9 cellular contexts compared by ENCODE assay signal in the genomic region with DNA sequence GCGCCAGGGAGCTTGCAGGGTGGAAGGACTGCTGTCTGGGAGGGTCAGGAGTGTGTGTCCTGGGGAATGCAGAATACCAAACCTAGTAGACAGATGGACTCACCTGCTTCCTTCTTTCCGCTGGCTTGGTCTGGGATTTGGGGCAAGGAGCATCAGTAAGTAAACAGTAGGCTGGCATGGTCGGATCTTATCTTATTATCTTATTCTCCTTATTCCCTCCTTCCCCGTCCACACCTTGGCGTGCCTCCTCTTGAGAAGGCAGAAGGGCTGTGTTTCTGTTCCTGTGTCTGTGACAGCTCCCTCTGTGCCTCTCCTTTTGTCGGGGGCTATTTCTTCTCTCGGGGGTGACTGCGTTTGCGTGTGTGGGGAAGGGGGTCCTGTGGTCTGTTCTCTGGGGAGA. TPM values are rescaled to one million over a fixed set of nuclear protein-coding genes. Genes with fewer than 3 reads are reported as not detected.
DNase-seq lines count a peak whose midpoint lies in the region; ATAC-seq and TF ChIP-seq lines count a peak whose summit lies in the region.
"Had no signal": no experiment of that assay in that cellular context is flagged by ENCODE, and none has a peak within 500 bp of the region (broad histone marks: within the 10 kb centered on the region; RNA-seq: fewer than 3 reads in every experiment).

No MANE protein-coding gene starts in this region.

- peak overlapping the region; percentile 10; the same call in 1 of the 2 replicates for H3K4me2 ChIP-seq in DND-41 (ENCODE audit: insufficient read depth, low read length)

- H3K79me2 ChIP-seq in DND-41 (ENCODE audit: insufficient read depth, low read length) = no peaks in the 10 kb centered on the region

- H3K27me3 ChIP-seq in DND-41 (ENCODE audit: insufficient read depth, low read length, poor library complexity) = peaks cover 18% of the 10 kb centered on the region

- no peaks in the 10 kb centered on the region for H3K36me3 ChIP-seq in DND-41 (ENCODE audit: insufficient read depth, low read length)

- no peaks in the 10 kb centered on the region for H3K9me3 ChIP-seq in DND-41 (ENCODE audit: insufficient read depth, low read length, severe bottlenecking)

- H3K4me1 Mint-ChIP-seq in osteocyte (ENCODE audit: unreplicated experiment) = peaks cover 52% of the 10 kb centered on the region

- ATAC-seq in DND-41 (ENCODE audit: insufficient read depth, low read depth) = no peak
- no peak for ATAC-seq in HG03280 (IDR thresholded peaks at IDR 0.05; ENCODE audit: unreplicated experiment)

- H3K4me3 ChIP-seq in DND-41 (ENCODE audit: low read depth in 1 of 2, low read length in 2 of 2) (no peak overlapping the region), epithelial cell of proximal tubule (ENCODE audit: low read depth, low read length) (peak overlapping the region; percentile 0)

- H3K36me3 Mint-ChIP-seq in osteocyte (ENCODE audit: unreplicated experiment) = no peaks in the 10 kb centered on the region

- H3K9ac ChIP-seq in DND-41 (ENCODE audit: low read depth, low read length) = no peak overlapping the region

- DNase-seq in DND-41 (no peak), NCI-H69 (lab: John Stamatoyannopoulos, UW) (peak; percentile 37), epithelial cell of proximal tubule (ENCODE audit: low read depth) (no peak), osteocyte (ENCODE audit: extremely low spot score, unreplicated experiment) (peak; percentile 53), NCI-H510A (lab: John Stamatoyannopoulos, UW) (no peak), COR-L47 (lab: John Stamatoyannopoulos, UW) (no peak), NK-92 (lab: John Stamatoyannopoulos, UW; ENCODE audit: unreplicated experiment) (no peak)
- DNase-seq: NCI-H187 treated with DMSO at 0.1 percent for 48 hours had no signal

- H3K4me3 Mint-ChIP-seq in osteocyte (ENCODE audit: unreplicated experiment) = peak overlapping the region; percentile 44

- no peaks in the 10 kb centered on the region for H3K9me3 Mint-ChIP-seq in osteocyte (ENCODE audit: unreplicated experiment)

- peak overlapping the region; percentile 97 for H3K27ac Mint-ChIP-seq in osteocyte (ENCODE audit: unreplicated experiment)

- peaks cover 3% of the 10 kb centered on the region; the same call in 1 of the 2 replicates for H3K4me1 ChIP-seq in DND-41 (ENCODE audit: insufficient read depth, low read length)

- H3K27ac ChIP-seq in DND-41 (ENCODE audit: low read length) = no peak overlapping the region

- H4K20me1 ChIP-seq in DND-41 (ENCODE audit: insufficient read depth, low read length) = no peaks in the 10 kb centered on the region; the same call in 1 of the 2 replicates

- TF ChIP-seq CTCF in DND-41 (IDR thresholded peaks at IDR 0.05; ENCODE audit: borderline replicate concordance, extremely low read depth, low read length, poor library complexity, severe bottlenecking) (no peak), epithelial cell of proximal tubule (conservative IDR thresholded peaks at IDR 0.05; ENCODE audit: low read depth, low read length) (no peak), osteocyte (IDR thresholded peaks at IDR 0.05) (no peak)

- peaks cover 5% of the 10 kb centered on the region for H3K27me3 Mint-ChIP-seq in osteocyte (ENCODE audit: unreplicated experiment)

- H2AFZ ChIP-seq in DND-41 (ENCODE audit: low read depth, low read length) = no peak overlapping the region

RNA-seq across cellular contexts. Expression of a gene that starts 4.1 kb away (rescaled TPM):
- total RNA-seq in epithelial cell of proximal tubule = 2.2 and 2.7 TPM in 2 replicates
- 0.24 TPM in 2 replicates for total RNA-seq in osteocyte

RNA-seq across cellular contexts. Expression of a gene that starts 12.8 kb away (rescaled TPM):
- total RNA-seq in epithelial cell of proximal tubule (80.4 and 178 TPM in 2 replicates), osteocyte (0.50 and 0.83 TPM in 2 replicates)

RNA-seq across cellular contexts. Expression of a gene that starts 42.7 kb away (rescaled TPM):
- total RNA-seq in epithelial cell of proximal tubule (not detected in 2 replicates), osteocyte (not detected in 2 replicates)

RNA-seq across cellular contexts. Expression of a gene that starts 45.5 kb away (rescaled TPM):
- total RNA-seq in epithelial cell of proximal tubule (495 and 768 TPM in 2 replicates), osteocyte (168 and 178 TPM in 2 replicates)

Comparison
In these comparisons a context has a peak if more than half of its experiments do, and no peak if none do; other contexts are left out.
1. DNase-seq: peak in NCI-H69 (single experiment) and osteocyte (single experiment); none in DND-41 (single experiment), epithelial cell of proximal tubule (single experiment), NCI-H510A (single experiment), COR-L47 (single experiment) and NK-92 (single experiment).
2. RNA of a gene that starts 12.8 kb away (total RNA-seq): 80.4 to 178 TPM in epithelial cell of proximal tubule; 0.50 to 0.83 TPM in osteocyte; every median in the first group is over 10 times any median in the second.